ENCODE assay signal across 10 cellular contexts in the genomic region with DNA sequence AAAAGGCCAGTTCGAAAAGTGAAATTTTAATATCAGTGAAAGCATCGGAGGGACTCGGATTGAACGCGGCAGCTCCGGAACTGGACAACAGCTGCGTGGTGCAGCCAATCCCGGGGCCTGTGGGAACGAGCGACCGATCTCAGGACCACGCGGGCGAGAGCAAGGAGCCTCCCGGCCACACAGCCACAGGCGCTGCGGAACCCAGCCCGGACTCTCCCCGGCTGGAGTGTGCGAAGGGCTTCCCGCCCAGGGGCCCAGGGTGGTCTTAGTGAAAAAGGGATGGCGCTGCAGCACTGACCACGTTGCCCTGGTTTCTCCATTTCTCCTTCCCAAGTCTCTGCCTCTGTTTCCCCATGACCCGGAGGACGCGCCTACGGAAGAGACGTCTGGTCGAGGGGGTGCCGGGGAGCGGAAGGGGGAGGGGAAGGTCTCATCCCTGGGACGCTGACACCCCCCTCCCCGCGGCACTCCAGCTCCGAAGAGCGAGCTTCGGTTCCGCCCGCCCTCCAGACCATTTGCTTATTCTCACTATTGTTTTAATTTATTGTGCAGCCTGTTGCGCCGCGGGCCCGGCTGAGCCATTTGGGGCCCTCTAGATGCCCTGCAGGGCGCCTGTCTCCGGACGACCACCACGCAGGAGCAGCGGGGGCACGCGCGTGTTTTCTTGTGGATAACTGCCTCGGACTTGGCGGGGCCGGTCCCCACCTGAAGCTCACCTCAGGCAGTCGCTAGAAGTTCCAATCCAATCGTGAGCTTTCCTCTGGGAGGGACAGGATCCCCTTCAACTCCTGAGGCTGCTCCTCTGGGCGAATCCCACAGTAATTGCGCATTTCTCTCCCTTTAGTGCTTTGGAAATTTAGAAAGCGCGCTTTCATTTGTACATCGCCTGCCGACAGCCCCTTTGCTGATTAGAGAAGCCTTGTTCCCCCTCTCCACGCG.
DNase-seq lines count a peak whose midpoint lies in the region; ATAC-seq and TF ChIP-seq lines count a peak whose summit lies in the region.
"Had no signal": no experiment of that assay in that cellular context is flagged by ENCODE, and none has a peak within 500 bp of the region (broad histone marks: within the 10 kb centered on the region; RNA-seq: fewer than 3 reads in every experiment).

No MANE protein-coding gene starts in this region.

- H4K20me1 ChIP-seq in osteoblast (ENCODE audit: insufficient read depth, low read length): no peaks in the 10 kb centered on the region

- POLR2A ChIA-PET in CD4-positive, alpha-beta memory T cell (lab: Charles Lee; ENCODE audit: partially characterized antibody): no interaction called here

- H3K4me1 ChIP-seq in CD4-positive, alpha-beta memory T cell (ENCODE audit: insufficient read depth, low read length): peaks cover 48% of the 10 kb centered on the region
- H3K4me1 ChIP-seq in esophagus muscularis mucosa: peaks cover 26 to 45% (median 34%) of the 10 kb centered on the region in 4 donors
- H3K4me1 ChIP-seq in osteoblast (ENCODE audit: insufficient read depth, low read length): no peaks in the 10 kb centered on the region

- H3K27ac ChIP-seq in CD4-positive, alpha-beta memory T cell (ENCODE audit: low read depth, low read length): no peak overlapping the region
- no peak overlapping the region for H3K27ac ChIP-seq in esophagus muscularis mucosa (replicated peaks in 1 of 4)
- H3K27ac ChIP-seq in osteoblast (ENCODE audit: low read depth, low read length): no peak overlapping the region
- H3K27ac ChIP-seq: neutrophil had no signal

- H3K4me3 Mint-ChIP-seq in CD4-positive, alpha-beta memory T cell: peak overlapping the region; percentile 12 to 90 (median 76)

- no peak overlapping the region for H3K4me3 ChIP-seq in CD4-positive, alpha-beta memory T cell (ENCODE audit: low read length in 2 of 2)
- H3K4me3 ChIP-seq in esophagus muscularis mucosa (peak overlapping the region; percentile 46 to 58 (median 48)), osteoblast (ENCODE audit: insufficient read depth, low read length) (peak overlapping the region; percentile 7)
- H3K4me3 ChIP-seq: K562 had no signal

- intact Hi-C loops in CD4-positive, alpha-beta memory T cell (cut with micrococcal nuclease): loop anchor here (10.0 kb wide), 2 partner anchors 1505 to 1945 kb away; no protein-coding TSS in a partner anchor
- intact Hi-C loops in esophagus muscularis mucosa (cut with DNase I): no loop called here

- peak overlapping the region; percentile 62 for H3K4me2 ChIP-seq in osteoblast (ENCODE audit: insufficient read depth, low read length)

- TF ChIP-seq EP300 in esophagus muscularis mucosa (IDR thresholded peaks at IDR 0.05): no peak

- no peak for TF ChIP-seq POLR2A in esophagus muscularis mucosa (IDR thresholded peaks at IDR 0.05; ENCODE audit: low read depth)

- H3K36me3 Mint-ChIP-seq in CD4-positive, alpha-beta memory T cell: no peaks in the 10 kb centered on the region

- no peaks in the 10 kb centered on the region for H3K79me2 ChIP-seq in osteoblast (ENCODE audit: insufficient read depth, low read length)

- peak overlapping the region in 2 of 7 donors; percentile 20 to 78 for H3K27ac Mint-ChIP-seq in CD4-positive, alpha-beta memory T cell

- peaks cover 52 to 59% of the 10 kb centered on the region in 2 donors for H3K27me3 Mint-ChIP-seq in CD4-positive, alpha-beta memory T cell

- TF ChIP-seq CTCF in esophagus muscularis mucosa (IDR thresholded peaks at IDR 0.05) (no peak), osteoblast (IDR thresholded peaks at IDR 0.05; ENCODE audit: extremely low read depth, low read depth, low read length) (no peak)

- H3K9me3 ChIP-seq in CD4-positive, alpha-beta memory T cell (ENCODE audit: control insufficient read depth in 1 of 2, low read length in 2 of 2): no peaks in the 10 kb centered on the region
- H3K9me3 ChIP-seq in esophagus muscularis mucosa: no peaks in the 10 kb centered on the region
- H3K9me3 ChIP-seq in osteoblast (ENCODE audit: low read depth, low read length): no peaks in the 10 kb centered on the region
- H3K9me3 ChIP-seq: neutrophil had no signal

- no peak for ATAC-seq in HG02588 (IDR thresholded peaks at IDR 0.05; ENCODE audit: unreplicated experiment)
- ATAC-seq: K562 had no signal

- H3K27me3 ChIP-seq in CD4-positive, alpha-beta memory T cell (ENCODE audit: insufficient read depth, low read length): peaks cover 51% of the 10 kb centered on the region
- H3K27me3 ChIP-seq in esophagus muscularis mucosa (peaks cover 0 to 69% (median 61%) of the 10 kb centered on the region in 4 donors), osteoblast (ENCODE audit: insufficient read depth, low read length) (peaks cover 60% of the 10 kb centered on the region)

- no peak for DNase-seq in CD4-positive, alpha-beta memory T cell
- DNase-seq in NCI-H2107 (lab: John Stamatoyannopoulos, UW) (peak; percentile 18), esophagus muscularis mucosa (ENCODE audit: extremely low spot score) (no peak), osteoblast (ENCODE audit: insufficient read length, low spot score, missing footprints) (no peak), occipital lobe (lab: John Stamatoyannopoulos, UW) (no peak), middle frontal gyrus (ENCODE audit: extremely low spot score, low spot score) (no peak)
- DNase-seq in activated CD4-positive, CD25-positive, alpha-beta regulatory T cell (lab: John Stamatoyannopoulos, UW): no peak

- no peaks in the 10 kb centered on the region for H3K36me3 ChIP-seq in CD4-positive, alpha-beta memory T cell (ENCODE audit: insufficient read depth, low read length)
- H3K36me3 ChIP-seq in esophagus muscularis mucosa: no peaks in the 10 kb centered on the region
- no peaks in the 10 kb centered on the region for H3K36me3 ChIP-seq in osteoblast (ENCODE audit: insufficient read depth, low read length)
- H3K36me3 ChIP-seq: neutrophil had no signal

- H3K9me3 Mint-ChIP-seq in CD4-positive, alpha-beta memory T cell: peaks cover 0 to 18% (median 6%) of the 10 kb centered on the region in 8 donors

- no peak overlapping the region for H2AFZ ChIP-seq in osteoblast (ENCODE audit: low read length)

- CTCF ChIA-PET in CD4-positive, alpha-beta memory T cell (lab: Charles Lee; ENCODE audit: partially characterized antibody): interaction anchor here (0.8 kb wide), 1 partner anchor 13 kb away, joined by 3 read pairs; no protein-coding TSS in a partner anchor

- peaks cover 32 to 51% (median 40%) of the 10 kb centered on the region in 4 donors for H3K4me1 Mint-ChIP-seq in CD4-positive, alpha-beta memory T cell

- 4% methylated on average over 51 of the region's 64 CpGs for WGBS in esophagus muscularis mucosa

Comparison
In these comparisons a context has a peak if more than half of its experiments do, and no peak if none do; other contexts are left out.
1. H3K4me3 ChIP-seq: peak in esophagus muscularis mucosa (4 of 4) and osteoblast (single experiment); none in CD4-positive, alpha-beta memory T cell (0 of 2).